ENCODE assay signal across 10 cellular contexts in the genomic region with DNA sequence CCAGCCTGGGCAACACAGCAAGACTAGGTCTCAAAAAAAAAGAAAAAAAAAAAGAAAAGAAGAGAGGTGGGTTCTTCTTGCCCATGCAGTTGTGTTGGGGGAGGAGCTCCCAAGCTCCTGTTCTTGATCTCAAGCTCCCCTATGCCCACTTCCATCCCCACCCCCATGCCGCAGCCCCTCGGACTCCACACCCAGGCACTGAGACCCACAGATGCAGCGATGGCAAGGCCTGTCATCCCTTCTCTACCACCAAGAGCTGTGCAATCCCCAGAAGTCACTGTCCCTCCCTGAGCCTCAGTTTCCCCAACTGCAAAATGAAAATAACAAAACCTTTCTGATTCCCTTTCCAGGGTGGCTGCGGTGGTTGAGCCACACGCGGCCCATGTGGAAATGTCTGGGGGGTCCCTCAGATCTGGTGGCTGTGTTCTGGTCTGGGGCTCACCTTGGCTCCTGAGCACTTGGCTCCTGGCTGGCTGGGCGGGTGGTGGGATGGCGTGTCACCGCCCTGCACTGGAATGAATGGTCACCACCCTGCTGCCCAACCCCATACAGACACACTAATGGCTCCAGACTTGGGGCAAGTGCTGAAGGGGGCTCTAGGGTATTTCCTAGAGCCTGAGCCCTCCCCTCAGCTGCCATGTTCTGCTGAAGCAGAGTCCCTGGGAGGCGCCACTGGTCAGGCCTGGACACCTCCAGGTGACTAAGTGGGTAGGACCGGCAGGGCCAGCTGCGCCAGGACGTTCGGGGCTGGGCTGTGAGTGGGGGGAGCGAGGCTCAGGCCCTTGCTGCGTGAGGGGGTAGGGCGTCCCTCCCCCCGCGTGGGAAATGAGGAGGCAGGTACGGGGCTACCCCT. TPM values are rescaled to one million over a fixed set of nuclear protein-coding genes. Genes with fewer than 3 reads are reported as not detected.
A peak's percentile ranks its signal among the peaks of the same experiment; 100 is the strongest.
DNase-seq lines count a peak whose midpoint lies in the region; ATAC-seq and TF ChIP-seq lines count a peak whose summit lies in the region.
"Had no signal": no experiment of that assay in that cellular context is flagged by ENCODE, and none has a peak within 500 bp of the region (broad histone marks: within the 10 kb centered on the region; RNA-seq: fewer than 3 reads in every experiment).

No MANE protein-coding gene starts in this region.

- peak; percentile 43 for DNase-seq in H9
- no peak for DNase-seq in activated B cell treated with CpG ODN at 0.5 μM for 24 hours
- DNase-seq in KG1 (lab: John Stamatoyannopoulos, UW): no peak
- DNase-seq in HCEC 1CT: no peak
- no peak for DNase-seq in osteocyte (ENCODE audit: extremely low spot score, unreplicated experiment)

- no peak overlapping the region for H4K5ac ChIP-seq in H9 (ENCODE audit: insufficient read length, low read depth, low read length)

- H3K56ac ChIP-seq in H9 (ENCODE audit: insufficient read length, low read depth, low read length): no peak overlapping the region

- no peak overlapping the region for H3K27ac ChIP-seq in H9 (ENCODE audit: insufficient read length, low read depth, low read length)
- H3K27ac ChIP-seq: uterus had no signal

- CTCF ChIA-PET in activated B cell treated with CpG ODN at 0.5 μM for 24 hours (lab: Charles Lee): no interaction called here

- no peak overlapping the region for H2AK5ac ChIP-seq in H9 (ENCODE audit: insufficient read length, low read length)

- H3K36me3 ChIP-seq in iPS-15b (ENCODE audit: control insufficient read depth, insufficient read depth, low read length) (no peaks in the 10 kb centered on the region), skeletal muscle satellite cell (ENCODE audit: insufficient read depth, low read length) (no peaks in the 10 kb centered on the region)
- H3K36me3 ChIP-seq: uterus had no signal

- no peak overlapping the region for H2AFZ ChIP-seq in H9 (ENCODE audit: low read length)

- peaks cover 7% of the 10 kb centered on the region for H3K23me2 ChIP-seq in H9 (ENCODE audit: insufficient read length, low read depth, low read length, poor library complexity, severe bottlenecking)

- H3K4me3 Mint-ChIP-seq in H9: peak overlapping the region; percentile 32 to 63; a peak in 4 of 5 replicates
- H3K4me3 Mint-ChIP-seq in activated B cell treated with CpG ODN at 0.5 μM for 24 hours: peak overlapping the region; percentile 55
- H3K4me3 Mint-ChIP-seq in osteocyte (ENCODE audit: unreplicated experiment): no peak overlapping the region

- H3K27me3 ChIP-seq in H9 (ENCODE audit: insufficient read depth, low read length): peaks cover 7% of the 10 kb centered on the region; the same call in 1 of the 2 replicates
- peaks cover 28% of the 10 kb centered on the region for H3K27me3 ChIP-seq in iPS-15b (ENCODE audit: control insufficient read depth, insufficient read depth, low read length)
- H3K27me3 ChIP-seq in skeletal muscle satellite cell (ENCODE audit: control insufficient read depth, insufficient read depth, low read length): peaks cover 53% of the 10 kb centered on the region

- no peak overlapping the region for H3K14ac ChIP-seq in H9 (ENCODE audit: insufficient read depth, low read length)

- H2BK20ac ChIP-seq in H9 (ENCODE audit: low read depth, low read length, poor library complexity, severe bottlenecking): no peak overlapping the region

- no peak overlapping the region for H2BK15ac ChIP-seq in H9 (ENCODE audit: low read depth, low read length)

- H3K4me1 ChIP-seq in H9 (ENCODE audit: insufficient read depth, low read length) (no peaks in the 10 kb centered on the region; the same call in 1 of the 2 replicates), iPS-15b (ENCODE audit: control insufficient read depth, insufficient read depth, low read length) (no peaks in the 10 kb centered on the region), skeletal muscle satellite cell (ENCODE audit: control insufficient read depth, insufficient read depth, low read length) (no peaks in the 10 kb centered on the region)

- no peak overlapping the region for H2BK5ac ChIP-seq in H9 (ENCODE audit: insufficient read length, low read length)

- H2BK12ac ChIP-seq in H9 (ENCODE audit: insufficient read length, low read depth, low read length): no peak overlapping the region

- no peaks in the 10 kb centered on the region for H3K79me2 ChIP-seq in H9 (ENCODE audit: insufficient read depth, low read length)

- WGBS in H9 (ENCODE audit: extremely low coverage, insufficient read length, low lambda C conversion rate): no CpG with 5 or more reads among the region's 20 CpGs

- H3K36me3 Mint-ChIP-seq in H9 (ENCODE audit: insufficient read depth in 1 of 3, low read depth in 3 of 3) (no peaks in the 10 kb centered on the region; a peak in 1 of 7 replicates), activated B cell treated with CpG ODN at 0.5 μM for 24 hours (ENCODE audit: low read depth) (no peaks in the 10 kb centered on the region), osteocyte (ENCODE audit: unreplicated experiment) (no peaks in the 10 kb centered on the region)

- H3K4me2 ChIP-seq in H9 (ENCODE audit: insufficient read depth, insufficient read length, low read length) (no peak overlapping the region), skeletal muscle satellite cell (ENCODE audit: low read length) (peak overlapping the region; percentile 47)

- no peak for ATAC-seq in activated B cell treated with CpG ODN at 0.5 μM for 24 hours (ENCODE audit: low read depth)
- ATAC-seq in HG03378 (IDR thresholded peaks at IDR 0.05; ENCODE audit: unreplicated experiment): no peak

- no peak overlapping the region for H3K18ac ChIP-seq in H9 (ENCODE audit: insufficient read length, low read depth, low read length)

- H3K4me3 ChIP-seq in iPS-15b (ENCODE audit: low read depth, low read length) (peak overlapping the region; percentile 41), skeletal muscle satellite cell (ENCODE audit: low read length) (no peak overlapping the region)

- H3T11ph ChIP-seq in H9 (ENCODE audit: low read length): no peak overlapping the region

- H2BK120ac ChIP-seq in H9 (ENCODE audit: low read depth, low read length, poor library complexity, severe bottlenecking): no peak overlapping the region

- H3K4me1 Mint-ChIP-seq in H9 (peaks cover 0 to 2% of the 10 kb centered on the region in 2 experiments; a peak in 1 of 4 replicates), activated B cell treated with CpG ODN at 0.5 μM for 24 hours (peaks cover 7% of the 10 kb centered on the region), osteocyte (ENCODE audit: unreplicated experiment) (no peaks in the 10 kb centered on the region)

- no peak overlapping the region for H3K23ac ChIP-seq in H9 (ENCODE audit: insufficient read length, low read depth, low read length)

- no peaks in the 10 kb centered on the region for H3K79me1 ChIP-seq in H9 (ENCODE audit: insufficient read depth, low read depth, low read length, poor library complexity, severe bottlenecking)

- no peaks in the 10 kb centered on the region for H4K20me1 ChIP-seq in H9 (ENCODE audit: control insufficient read depth, insufficient read depth, insufficient read length)

- TF ChIP-seq CTCF in H9 (conservative IDR thresholded peaks at IDR 0.05) (no peak), activated B cell treated with CpG ODN at 0.5 μM for 24 hours (IDR thresholded peaks at IDR 0.05) (no peak), osteocyte (IDR thresholded peaks at IDR 0.05) (no peak)

- H3K9me3 ChIP-seq in H9 (ENCODE audit: control insufficient read depth, low read depth, low read length) (no peaks in the 10 kb centered on the region), iPS-15b (ENCODE audit: control insufficient read depth, insufficient read depth, low read length) (no peaks in the 10 kb centered on the region), skeletal muscle satellite cell (replicated peaks; ENCODE audit: low read length) (no peaks in the 10 kb centered on the region)
- H3K9me3 ChIP-seq: uterus had no signal

- no peak overlapping the region for H3K4ac ChIP-seq in H9 (ENCODE audit: low read depth, low read length)

- H4K91ac ChIP-seq in H9 (ENCODE audit: insufficient read length, low read depth, low read length): no peak overlapping the region

- H3K9me3 Mint-ChIP-seq in H9 (no peaks in the 10 kb centered on the region; a peak in 1 of 5 replicates), activated B cell treated with CpG ODN at 0.5 μM for 24 hours (no peaks in the 10 kb centered on the region), osteocyte (ENCODE audit: unreplicated experiment) (no peaks in the 10 kb centered on the region)

- H3K9ac ChIP-seq in H9 (ENCODE audit: extremely low read depth, insufficient read length, low read length) (no peak overlapping the region), iPS-15b (ENCODE audit: low read depth, low read length) (no peak overlapping the region), skeletal muscle satellite cell (ENCODE audit: low read depth, low read length) (no peak overlapping the region)

- POLR2A ChIA-PET in activated B cell treated with CpG ODN at 0.5 μM for 24 hours (lab: Charles Lee): no interaction called here

- H3K27me3 Mint-ChIP-seq in H9 (ENCODE audit: low read depth) (peaks cover 60% of the 10 kb centered on the region), activated B cell treated with CpG ODN at 0.5 μM for 24 hours (peaks cover 33% of the 10 kb centered on the region), osteocyte (ENCODE audit: unreplicated experiment) (peaks cover 16% of the 10 kb centered on the region)

- intact Hi-C loops in activated B cell treated with CpG ODN at 0.5 μM for 24 hours (cut with micrococcal nuclease): no loop called here

- H4K8ac ChIP-seq in H9 (replicated peaks; ENCODE audit: insufficient read length, low read depth, low read length): no peak overlapping the region

- H3K27ac Mint-ChIP-seq in H9: no peak overlapping the region
- H3K27ac Mint-ChIP-seq in activated B cell treated with CpG ODN at 0.5 μM for 24 hours: no peak overlapping the region
- no peak overlapping the region for H3K27ac Mint-ChIP-seq in osteocyte (ENCODE audit: unreplicated experiment)

RNA-seq across cellular contexts. Expression of gene KIF26A, which starts 22.5 kb away (rescaled TPM):
- total RNA-seq in H9 (2021) (43.0 and 44.2 TPM in 2 replicates), activated B cell treated with CpG ODN at 0.5 μM for 24 hours (not detected in 2 replicates), osteocyte (4.5 and 4.6 TPM in 2 replicates)
- under 0.01 TPM in 2 replicates for total RNA-seq in skeletal muscle satellite cell (2012; rRNA removed)
- total RNA-seq: RPMI7951 had no signal

RNA-seq across cellular contexts. Expression of gene ASPG, which starts 30.4 kb away (rescaled TPM):
- 0.24 and 0.33 TPM in 2 replicates for total RNA-seq in H9 (2021)
- not detected in 2 replicates for total RNA-seq in activated B cell treated with CpG ODN at 0.5 μM for 24 hours
- not detected in 2 replicates for total RNA-seq in skeletal muscle satellite cell (2012; rRNA removed)
- total RNA-seq in osteocyte: not detected in 2 replicates
- total RNA-seq: RPMI7951 had no signal
